10 cellular contexts compared by ENCODE assay signal in the genomic region with DNA sequence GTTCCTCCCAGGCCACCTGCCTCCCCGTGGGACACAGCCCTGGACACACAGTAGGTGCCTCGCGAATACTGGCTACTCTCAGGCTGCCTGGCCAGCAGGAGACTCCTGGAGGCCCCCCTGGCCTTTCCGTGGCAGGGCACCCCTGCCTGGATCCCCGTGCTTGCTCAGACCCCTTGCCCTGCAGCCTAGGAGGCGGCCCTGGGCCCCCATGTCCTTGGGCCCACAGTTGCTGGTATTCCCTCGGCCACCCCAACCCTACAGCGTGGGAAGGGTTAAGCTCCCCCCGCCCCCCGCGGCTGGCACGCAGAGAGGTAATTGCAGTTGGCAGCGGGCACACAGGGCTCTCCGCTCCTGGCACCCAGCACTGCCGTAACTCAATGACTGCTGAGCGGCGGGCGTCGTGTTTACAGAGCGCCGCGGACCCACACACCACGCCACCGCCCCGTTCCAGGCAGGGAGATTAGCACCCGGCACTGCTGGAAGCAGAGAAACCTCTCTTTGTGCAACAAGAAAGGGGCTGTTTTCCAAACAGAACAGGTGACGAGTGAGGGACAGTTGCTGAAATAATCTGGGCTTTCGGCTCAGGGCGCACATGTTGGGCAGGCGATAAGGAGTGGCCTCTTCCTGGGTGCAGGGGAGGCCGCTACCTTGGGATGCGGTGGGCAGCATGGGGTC. TPM values are rescaled to one million over a fixed set of nuclear protein-coding genes. Genes with fewer than 3 reads are reported as not detected.
DNase-seq lines count a peak whose midpoint lies in the region; ATAC-seq and TF ChIP-seq lines count a peak whose summit lies in the region.
"Had no signal": no experiment of that assay in that cellular context is flagged by ENCODE, and none has a peak within 500 bp of the region (broad histone marks: within the 10 kb centered on the region; RNA-seq: fewer than 3 reads in every experiment).

No MANE protein-coding gene starts in this region.

- H3K4me2 ChIP-seq in SK-N-SH = peak overlapping the region; percentile 71; the same call in 1 of the 2 replicates

- H4K20me1 ChIP-seq in SK-N-SH (ENCODE audit: insufficient read depth) = peaks cover 30% of the 10 kb centered on the region

- TF ChIP-seq POLR2A in thyroid gland (IDR thresholded peaks at IDR 0.05) = no peak

- peak overlapping the region in 1 of 2 experiments; percentile 51; a peak in 1 of 4 replicates for H3K27ac ChIP-seq in SK-N-SH (ENCODE audit: low read depth in 2 of 2, low read length in 1 of 2)
- peak overlapping the region; percentile 84 for H3K27ac ChIP-seq in RWPE1
- peak overlapping the region; percentile 88 for H3K27ac ChIP-seq in layer of hippocampus (ENCODE audit: low read depth, low read length)
- H3K27ac ChIP-seq in thyroid gland = peak overlapping the region in 1 of 3 donors; percentile 55

- POLR2A ChIA-PET in SK-N-SH (lab: Yijun Ruan, JAX) (interaction anchor here (0.9 to 4.9 kb wide), 4 partner anchors 8 to 116 kb away, joined by 3 to 28 read pairs (median 12); no protein-coding TSS in a partner anchor), RWPE1 (lab: Yijun Ruan, JAX; ENCODE audit: low non-redundant PET) (no interaction called here)

- H3K9me3 ChIP-seq in SK-N-SH (no peaks in the 10 kb centered on the region), thyroid gland (no peaks in the 10 kb centered on the region)

- H3K9me2 ChIP-seq in SK-N-SH = no peaks in the 10 kb centered on the region

- no peak for TF ChIP-seq RAD21 in SK-N-SH (IDR thresholded peaks at IDR 0.05; ENCODE audit: low read length)

- peaks cover 4% of the 10 kb centered on the region for H3F3A ChIP-seq in SK-N-SH (replicated peaks; ENCODE audit: insufficient read depth)

- H3K9ac ChIP-seq in SK-N-SH = no peak overlapping the region

- H3K36me3 ChIP-seq in SK-N-SH (replicated peaks in 1 of 2; ENCODE audit: control insufficient read depth in 1 of 2, insufficient read depth in 2 of 2, low read length in 1 of 2) (no peaks in the 10 kb centered on the region), thyroid gland (no peaks in the 10 kb centered on the region)

- no peaks in the 10 kb centered on the region for H3K27me3 ChIP-seq in SK-N-SH (ENCODE audit: insufficient read depth)
- H3K27me3 ChIP-seq in layer of hippocampus (ENCODE audit: control insufficient read depth, insufficient read depth, low read length) = no peaks in the 10 kb centered on the region
- H3K27me3 ChIP-seq in thyroid gland = no peaks in the 10 kb centered on the region

- TF ChIP-seq EP300 in SK-N-SH (IDR thresholded peaks at IDR 0.05; ENCODE audit: borderline replicate concordance in 1 of 2, low read depth in 1 of 2, low read length in 1 of 2) = peak in 1 of 2 experiments; percentile 15; a peak in 1 of 4 replicates

- H3K4me3 ChIP-seq in SK-N-SH (ENCODE audit: low read depth in 2 of 2, low read length in 1 of 2) = no peak overlapping the region; a peak in 1 of 4 replicates
- no peak overlapping the region for H3K4me3 ChIP-seq in thyroid gland (replicated peaks in 1 of 3)

- TF ChIP-seq CTCF in SK-N-SH (IDR thresholded peaks at IDR 0.05) (no peak), RWPE1 (conservative IDR thresholded peaks at IDR 0.05; ENCODE audit: low read depth) (no peak), thyroid gland (IDR thresholded peaks at IDR 0.05) (no peak)

- no peak overlapping the region for H2AFZ ChIP-seq in SK-N-SH (ENCODE audit: low read depth)

- H3K79me2 ChIP-seq in SK-N-SH (ENCODE audit: insufficient read depth) = no peaks in the 10 kb centered on the region; the same call in 1 of the 2 replicates

- CTCF ChIA-PET in SK-N-SH (lab: Yijun Ruan, JAX) (interaction anchor here (1.0 to 7.2 kb wide), 10 partner anchors 9 to 169 kb away, joined by 3 to 104 read pairs (median 8); partner anchors contain the start of gene BAHCC1), RWPE1 (lab: Yijun Ruan, JAX) (interaction anchor here (0.7 kb wide), 1 partner anchor 197 kb away, joined by 4 read pairs; no protein-coding TSS in a partner anchor)

- ATAC-seq in SK-N-SH treated with all-trans-retinoic acid at 6 μM for 48 hours (no peak), HG02610 (IDR thresholded peaks at IDR 0.05; ENCODE audit: unreplicated experiment) (no peak), GM19395 (IDR thresholded peaks at IDR 0.05; ENCODE audit: unreplicated experiment) (no peak)

- 46% methylated on average over 28 of the region's 32 CpGs for WGBS in SK-N-SH (ENCODE audit: low lambda C conversion rate)
- 32 to 39% methylated on average over 4 to 23 of the region's 32 CpGs for WGBS in thyroid gland, 2 donors

- intact Hi-C loops in thyroid gland (cut with DNase I) = no loop called here

- DNase-seq in SK-N-SH = peak; percentile 73
- DNase-seq in RWPE1 (ENCODE audit: low spot score) = no peak
- peak; percentile 76 to 85 for DNase-seq in thyroid gland
- no peak for DNase-seq in stimulated activated CD4-positive, alpha-beta T cell treated with anti-CD3 and anti-CD28 coated beads, Interleukin-1b, Interleukin-23, amount 100 ng/mL, for 48 hours
- DNase-seq: activated CD4-positive, alpha-beta T cell treated with anti-CD3 and anti-CD28 coated beads for 1 hour; NCI-H524 treated with DMSO at 0.1 percent for 48 hours had no signal

- H3K4me1 ChIP-seq in SK-N-SH (ENCODE audit: control insufficient read depth in 1 of 2, insufficient read depth in 2 of 2, low read depth in 1 of 2, low read length in 1 of 2) = peaks cover 34 to 60% of the 10 kb centered on the region in 2 experiments; a peak in 3 of 4 replicates
- H3K4me1 ChIP-seq in thyroid gland = peaks cover 59 to 62% of the 10 kb centered on the region in 2 donors

TF ChIP-seq in SK-N-SH, 30 proteins besides CTCF, POLR2A, EP300 and RAD21:
- TF ChIP-seq PBX3 (IDR thresholded peaks at IDR 0.05) (peak; percentile 67; the same call in 1 of the 2 replicates), NFIC (IDR thresholded peaks at IDR 0.05; ENCODE audit: borderline replicate concordance) (peak; percentile 57), TAF1 (IDR thresholded peaks at IDR 0.05; ENCODE audit: borderline replicate concordance, low read depth, low read length) (no peak), MXI1 (IDR thresholded peaks at IDR 0.05; ENCODE audit: low read depth, low read length) (peak; percentile 48; the same call in 1 of the 2 replicates), MAX (IDR thresholded peaks at IDR 0.05; ENCODE audit: low read depth) (peak; percentile 25; the same call in 1 of the 2 replicates), FOXM1 (IDR thresholded peaks at IDR 0.05; ENCODE audit: low read depth) (no peak)

TF ChIP-seq in SK-N-SH treated with all-trans-retinoic acid at 6 μM for 48 hours, 23 proteins besides CTCF, POLR2A, EP300 and RAD21:
- TF ChIP-seq CSDC2 (CRISPR knock-in tag; IDR thresholded peaks at IDR 0.05) = no peak
- no peak for TF ChIP-seq GLIS3 (CRISPR knock-in tag; IDR thresholded peaks at IDR 0.05)
- TF ChIP-seq ZNF565 (CRISPR knock-in tag; conservative IDR thresholded peaks at IDR 0.05; ENCODE audit: low read depth) = no peak
- TF ChIP-seq RARB (CRISPR knock-in tag; IDR thresholded peaks at IDR 0.05) = no peak
- TF ChIP-seq ZFP3 (CRISPR knock-in tag; IDR thresholded peaks at IDR 0.05) = no peak
- no peak for TF ChIP-seq ZNF8 (CRISPR knock-in tag; IDR thresholded peaks at IDR 0.05)
- TF ChIP-seq ZFP30 (CRISPR knock-in tag; IDR thresholded peaks at IDR 0.05) = no peak
TF ChIP-seq in SK-N-SH treated with all-trans-retinoic acid at 6 μM for 48 hours: peak in this region for 0.

RNA-seq across cellular contexts. Expression of gene BAHCC1, which starts 32.3 kb away (rescaled TPM):
- 3.6 and 6.4 TPM in 2 replicates for polyA plus RNA-seq in SK-N-SH (2012; rRNA removed)
- 1.4 and 4.3 TPM in 2 replicates for polyA plus RNA-seq in SK-N-SH (2012; cell fraction: cytosol; rRNA removed)
- polyA plus RNA-seq in SK-N-SH (2012; cell fraction: nucleus; rRNA removed) = 27.3 and 28.3 TPM in 2 replicates
- 10 to 100 TPM; 13.7 to 33.7 (median 23.9) TPM for total RNA-seq in thyroid gland

Comparison
In these comparisons a context has a peak if more than half of its experiments do, and no peak if none do; other contexts are left out.
1. DNase-seq: peak in SK-N-SH (single experiment) and thyroid gland (2 of 2); none in RWPE1 (single experiment) and stimulated activated CD4-positive, alpha-beta T cell treated with anti-CD3 and anti-CD28 coated beads, Interleukin-1b, Interleukin-23, amount 100 ng/mL, for 48 hours (single experiment).